14 cellular contexts compared by ENCODE assay signal in genomic region chr7:44396931-44397525, GRCh38.
DNase-seq lines count a peak whose midpoint lies in the region; TF ChIP-seq lines count a peak whose summit lies in the region.
"Had no signal": no experiment of that assay in that cellular context is flagged by ENCODE, and none has a peak within 500 bp of the region (broad histone marks: within the 10 kb centered on the region; RNA-seq: fewer than 3 reads in every experiment).

No MANE protein-coding gene starts in this region.

- H3K27ac ChIP-seq in coronary artery: no peak overlapping the region
- H3K27ac ChIP-seq: foreskin keratinocyte, ovary, Peyer's patch had no signal

- DNase-seq in AG08396 (ENCODE audit: low spot score): peak; percentile 45
- peak; percentile 48 for DNase-seq in NCI-H2029 (lab: John Stamatoyannopoulos, UW)
- peak; percentile 49 for DNase-seq in coronary artery (ENCODE audit: low spot score)
- peak; percentile 31 for DNase-seq in left kidney (ENCODE audit: low read depth, low spot score)
- DNase-seq in HuH-7 (ENCODE audit: low spot score): no peak
- DNase-seq in UCSD-AML1 (lab: John Stamatoyannopoulos, UW; ENCODE audit: unreplicated experiment): no peak
- DNase-seq in activated naive CD4-positive, alpha-beta T cell treated with Interleukin-2 at 50 U/mL for 16 hours: no peak
- DNase-seq in NK-92 treated with Interleukin-12 subunit alpha and Interleukin-12 subunit beta, amount 100 ng/mL, for 24 hours (lab: John Stamatoyannopoulos, UW): no peak
- DNase-seq: activated T-cell treated with anti-CD3 and anti-CD28 coated beads, Interleukin-2, amount 50 U/mL, for 4 hours; foreskin keratinocyte; midbrain; ovary; Peyer's patch; T-helper 2 cell had no signal

- H3K4me3 ChIP-seq in coronary artery: no peak overlapping the region
- H3K4me3 ChIP-seq: ovary, Peyer's patch had no signal

- TF ChIP-seq CTCF in coronary artery (IDR thresholded peaks at IDR 0.05): no peak

Comparison
In these comparisons a context has a peak if more than half of its experiments do, and no peak if none do; other contexts are left out.
1. DNase-seq: peak in AG08396 (single experiment), NCI-H2029 (single experiment), coronary artery (single experiment) and left kidney (single experiment); none in HuH-7 (single experiment), UCSD-AML1 (single experiment), activated naive CD4-positive, alpha-beta T cell treated with Interleukin-2 at 50 U/mL for 16 hours (single experiment) and NK-92 treated with Interleukin-12 subunit alpha and Interleukin-12 subunit beta, amount 100 ng/mL, for 24 hours (single experiment).